In genomic region chrX:129636175-129636681, GRCh38 we compare ENCODE assay signal across 17 cellular contexts. TPM values are rescaled to one million over a fixed set of nuclear protein-coding genes. Genes with fewer than 3 reads are reported as not detected.
"Had no signal": no experiment of that assay in that cellular context is flagged by ENCODE, and none has a peak within 500 bp of the region (broad histone marks: within the 10 kb centered on the region; RNA-seq: fewer than 3 reads in every experiment).

No MANE protein-coding gene starts in this region.

- H3K4me3 Mint-ChIP-seq: activated CD8-positive, alpha-beta T cell treated with anti-CD3 and anti-CD28 coated beads, Interleukin-2, amount 10 ng/mL, durations not matched to agents 7 days and 5 days; activated naive CD4-positive, alpha-beta T cell treated with anti-CD3 and anti-CD28 coated beads for 36 hours; activated T-helper 1 cell treated with anti-CD3 and anti-CD28 coated beads, Interleukin-12 subunit alpha, Interleukin-12 subunit beta, Interleukin-2, Interleukin-4 antibody, amounts not matched to agents 30 ng/mL and 10 ng/mL and 1 ng/mL, durations not matched to agents 14 hours and 24 hours and 36 hours; naive thymus-derived CD4-positive, alpha-beta T cell had no signal

- H3K27me3 Mint-ChIP-seq: naive thymus-derived CD4-positive, alpha-beta T cell had no signal

- H3K27me3 ChIP-seq: cardiac muscle cell, neutrophil, spleen, upper lobe of left lung had no signal

- H3K4me3 ChIP-seq: cardiac muscle cell, coronary artery, spleen, upper lobe of left lung had no signal

- H3K9me3 Mint-ChIP-seq: activated naive CD4-positive, alpha-beta T cell treated with anti-CD3 and anti-CD28 coated beads for 36 hours; activated T-helper 1 cell treated with anti-CD3 and anti-CD28 coated beads, Interleukin-12 subunit alpha, Interleukin-12 subunit beta, Interleukin-2, Interleukin-4 antibody, amounts not matched to agents 30 ng/mL and 10 ng/mL and 1 ng/mL, durations not matched to agents 14 hours and 24 hours and 36 hours had no signal

- ATAC-seq: activated CD8-positive, alpha-beta T cell treated with anti-CD3 and anti-CD28 coated beads, Interleukin-2, amount 10 ng/mL, durations not matched to agents 7 days and 5 days; naive thymus-derived CD4-positive, alpha-beta T cell had no signal

- H3K9me3 ChIP-seq: neutrophil had no signal

- H3K27ac ChIP-seq: cardiac muscle cell, coronary artery, neutrophil, spleen, upper lobe of left lung, WERI-Rb-1 had no signal

- DNase-seq: activated CD4-positive, alpha-beta T cell treated with anti-CD3 and anti-CD28 coated beads for 48 hours; activated CD8-positive, alpha-beta T cell treated with anti-CD3 and anti-CD28 coated beads, Interleukin-2, amount 10 ng/mL, durations not matched to agents 7 days and 5 days; activated naive CD4-positive, alpha-beta T cell treated with anti-CD3 and anti-CD28 coated beads for 36 hours; effector CD8-positive, alpha-beta T cell; naive thymus-derived CD4-positive, alpha-beta T cell; posterior cingulate gyrus; right cardiac atrium; spleen; stimulated activated CD4-positive, alpha-beta T cell treated with anti-CD3 and anti-CD28 coated beads, Interleukin-1b, Interleukin-23, amount 100 ng/mL, for 48 hours; stimulated activated naive CD4-positive, alpha-beta T cell; T-helper 9 cell; upper lobe of left lung; WERI-Rb-1 had no signal

- H3K36me3 Mint-ChIP-seq: naive thymus-derived CD4-positive, alpha-beta T cell had no signal

- H3K27ac Mint-ChIP-seq: activated CD8-positive, alpha-beta T cell treated with anti-CD3 and anti-CD28 coated beads, Interleukin-2, amount 10 ng/mL, durations not matched to agents 7 days and 5 days; activated naive CD4-positive, alpha-beta T cell treated with anti-CD3 and anti-CD28 coated beads for 36 hours; activated T-helper 1 cell treated with anti-CD3 and anti-CD28 coated beads, Interleukin-12 subunit alpha, Interleukin-12 subunit beta, Interleukin-2, Interleukin-4 antibody, amounts not matched to agents 30 ng/mL and 10 ng/mL and 1 ng/mL, durations not matched to agents 14 hours and 24 hours and 36 hours; naive thymus-derived CD4-positive, alpha-beta T cell had no signal

- H3K36me3 ChIP-seq: cardiac muscle cell, neutrophil, spleen, upper lobe of left lung, WERI-Rb-1 had no signal

RNA-seq across cellular contexts. Expression of gene APLN, which starts 18.5 kb away (rescaled TPM):
- polyA plus RNA-seq: naive thymus-derived CD4-positive, alpha-beta T cell had no signal
